Comparison of ENCODE assay signal across 8 cellular contexts in the genomic region with DNA sequence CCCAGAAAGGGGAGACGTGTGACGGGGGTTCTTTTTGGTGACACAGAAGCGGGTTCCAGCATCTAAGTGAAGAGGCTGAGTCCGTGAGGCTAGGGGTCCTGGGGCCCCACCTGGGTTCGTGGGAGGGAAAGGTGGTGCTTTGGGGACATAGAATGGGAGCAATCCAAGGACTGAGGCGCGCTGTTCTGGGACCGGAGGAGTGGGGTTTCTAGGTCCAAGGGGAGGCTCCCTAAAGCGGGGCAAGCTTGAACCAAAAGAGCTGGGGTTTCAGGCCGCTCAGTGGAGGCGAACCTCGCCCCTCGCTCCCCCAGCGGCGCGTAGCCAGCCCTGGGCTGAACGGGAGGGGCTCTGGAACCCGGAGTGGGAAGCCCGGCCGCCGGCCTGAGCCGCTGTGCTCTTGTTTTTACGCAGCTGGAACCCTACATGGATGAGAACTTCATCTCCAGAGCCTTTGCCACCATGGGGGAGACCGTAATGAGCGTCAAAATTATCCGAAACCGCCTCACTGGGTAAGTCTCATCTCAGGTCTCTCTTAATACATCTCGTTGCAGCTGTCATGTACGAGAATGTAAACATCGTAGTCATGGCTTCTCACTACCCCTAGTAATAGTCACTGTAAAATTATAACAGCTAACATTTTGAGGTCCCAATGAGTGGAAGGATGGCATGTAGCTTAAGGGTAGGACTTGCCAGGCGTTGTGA. TPM values are rescaled to one million over a fixed set of nuclear protein-coding genes. Genes with fewer than 3 reads are reported as not detected.
DNase-seq lines count a peak whose midpoint lies in the region; ATAC-seq and TF ChIP-seq lines count a peak whose summit lies in the region.

No MANE protein-coding gene starts in this region.

- TF ChIP-seq CTCF in astrocyte of the cerebellum (IDR thresholded peaks at IDR 0.05; ENCODE audit: low read depth, low read length, missing control alignments), result no peak
- no peak for TF ChIP-seq CTCF in right atrium auricular region (IDR thresholded peaks at IDR 0.05)

- in situ Hi-C loops in astrocyte of the cerebellum (cut with HindIII; ENCODE audit: low sequenced_read_pairs), result no loop called here

- ATAC-seq in GM18502 (IDR thresholded peaks at IDR 0.05; ENCODE audit: poor library complexity, unreplicated experiment) (peak; percentile 26), HG02973 (IDR thresholded peaks at IDR 0.05; ENCODE audit: unreplicated experiment) (peak; percentile 24)

- H3K4me3 ChIP-seq in astrocyte of the cerebellum (ENCODE audit: low read depth, low read length), result peak overlapping the region; percentile 100
- H3K4me3 ChIP-seq in right atrium auricular region, result peak overlapping the region; percentile 75 to 90

- H3K9me3 ChIP-seq in right atrium auricular region, result no peaks in the 10 kb centered on the region

- H3K4me1 ChIP-seq in right atrium auricular region, result peaks cover 0 to 10% of the 10 kb centered on the region in 2 donors

- peaks cover 17% of the 10 kb centered on the region for H3K36me3 ChIP-seq in right atrium auricular region

- H3K27me3 ChIP-seq in right atrium auricular region, result no peaks in the 10 kb centered on the region

- intact Hi-C loops in posterior cingulate gyrus (cut with DNase I), result loop anchor here (1.0 to 5.0 kb wide), 2 partner anchors 27 to 36 kb away; no protein-coding TSS in a partner anchor

- H3K27ac ChIP-seq in right atrium auricular region, result peak overlapping the region; percentile 85 to 88

- DNase-seq in Ammon's horn (ENCODE audit: low spot score) (peak; percentile 33), NOMO-1 treated with dmso at 0.1 percent for 144 hours (lab: John Stamatoyannopoulos, UW; ENCODE audit: unreplicated experiment) (peak; percentile 30), astrocyte of the cerebellum (ENCODE audit: low read depth) (no peak), right atrium auricular region (ENCODE audit: low spot score) (peak; percentile 58), posterior cingulate gyrus (peak in 9 of 10 donors; percentile 30 to 90 (median 43)), pons (ENCODE audit: low spot score) (no peak)

RNA-seq across cellular contexts. Expression of a gene that starts 0.5 kb away (rescaled TPM):
- 10 to 100 TPM in 1 of 2 donors, 1 to 10 TPM in 1; 7.4 to 12.6 TPM for total RNA-seq in right atrium auricular region

RNA-seq across cellular contexts. Expression of a gene that starts 38.7 kb away (rescaled TPM):
- 1 to 10 TPM; 1.5 to 2.0 TPM for total RNA-seq in right atrium auricular region

RNA-seq across cellular contexts. Expression of a gene that starts 47.5 kb away (rescaled TPM):
- 1 to 10 TPM; 6.2 to 8.1 TPM for total RNA-seq in right atrium auricular region

Comparison
In these comparisons a context has a peak if more than half of its experiments do, and no peak if none do; other contexts are left out.
1. DNase-seq: peak in Ammon's horn (single experiment), NOMO-1 treated with dmso at 0.1 percent for 144 hours (single experiment), right atrium auricular region (single experiment) and posterior cingulate gyrus (9 of 10); none in astrocyte of the cerebellum (single experiment) and pons (single experiment).